1 cellular context compared by ENCODE assay signal in genomic region chr4:1325176-1325480, GRCh38.
TF ChIP-seq lines count a peak whose summit lies in the region.

No MANE protein-coding gene starts in this region.

TF ChIP-seq in SK-N-SH treated with all-trans-retinoic acid at 6 μM for 48 hours, 23 proteins besides CTCF, POLR2A, EP300 and RAD21 (continued from another document):
- TF ChIP-seq, protein P1, sequence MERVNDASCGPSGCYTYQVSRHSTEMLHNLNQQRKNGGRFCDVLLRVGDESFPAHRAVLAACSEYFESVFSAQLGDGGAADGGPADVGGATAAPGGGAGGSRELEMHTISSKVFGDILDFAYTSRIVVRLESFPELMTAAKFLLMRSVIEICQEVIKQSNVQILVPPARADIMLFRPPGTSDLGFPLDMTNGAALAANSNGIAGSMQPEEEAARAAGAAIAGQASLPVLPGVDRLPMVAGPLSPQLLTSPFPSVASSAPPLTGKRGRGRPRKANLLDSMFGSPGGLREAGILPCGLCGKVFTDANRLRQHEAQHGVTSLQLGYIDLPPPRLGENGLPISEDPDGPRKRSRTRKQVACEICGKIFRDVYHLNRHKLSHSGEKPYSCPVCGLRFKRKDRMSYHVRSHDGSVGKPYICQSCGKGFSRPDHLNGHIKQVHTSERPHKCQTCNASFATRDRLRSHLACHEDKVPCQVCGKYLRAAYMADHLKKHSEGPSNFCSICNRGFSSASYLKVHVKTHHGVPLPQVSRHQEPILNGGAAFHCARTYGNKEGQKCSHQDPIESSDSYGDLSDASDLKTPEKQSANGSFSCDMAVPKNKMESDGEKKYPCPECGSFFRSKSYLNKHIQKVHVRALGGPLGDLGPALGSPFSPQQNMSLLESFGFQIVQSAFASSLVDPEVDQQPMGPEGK (CRISPR knock-in tag; IDR thresholded peaks at IDR 0.05; ENCODE audit: borderline replicate concordance): no peak
- TF ChIP-seq, protein P2, sequence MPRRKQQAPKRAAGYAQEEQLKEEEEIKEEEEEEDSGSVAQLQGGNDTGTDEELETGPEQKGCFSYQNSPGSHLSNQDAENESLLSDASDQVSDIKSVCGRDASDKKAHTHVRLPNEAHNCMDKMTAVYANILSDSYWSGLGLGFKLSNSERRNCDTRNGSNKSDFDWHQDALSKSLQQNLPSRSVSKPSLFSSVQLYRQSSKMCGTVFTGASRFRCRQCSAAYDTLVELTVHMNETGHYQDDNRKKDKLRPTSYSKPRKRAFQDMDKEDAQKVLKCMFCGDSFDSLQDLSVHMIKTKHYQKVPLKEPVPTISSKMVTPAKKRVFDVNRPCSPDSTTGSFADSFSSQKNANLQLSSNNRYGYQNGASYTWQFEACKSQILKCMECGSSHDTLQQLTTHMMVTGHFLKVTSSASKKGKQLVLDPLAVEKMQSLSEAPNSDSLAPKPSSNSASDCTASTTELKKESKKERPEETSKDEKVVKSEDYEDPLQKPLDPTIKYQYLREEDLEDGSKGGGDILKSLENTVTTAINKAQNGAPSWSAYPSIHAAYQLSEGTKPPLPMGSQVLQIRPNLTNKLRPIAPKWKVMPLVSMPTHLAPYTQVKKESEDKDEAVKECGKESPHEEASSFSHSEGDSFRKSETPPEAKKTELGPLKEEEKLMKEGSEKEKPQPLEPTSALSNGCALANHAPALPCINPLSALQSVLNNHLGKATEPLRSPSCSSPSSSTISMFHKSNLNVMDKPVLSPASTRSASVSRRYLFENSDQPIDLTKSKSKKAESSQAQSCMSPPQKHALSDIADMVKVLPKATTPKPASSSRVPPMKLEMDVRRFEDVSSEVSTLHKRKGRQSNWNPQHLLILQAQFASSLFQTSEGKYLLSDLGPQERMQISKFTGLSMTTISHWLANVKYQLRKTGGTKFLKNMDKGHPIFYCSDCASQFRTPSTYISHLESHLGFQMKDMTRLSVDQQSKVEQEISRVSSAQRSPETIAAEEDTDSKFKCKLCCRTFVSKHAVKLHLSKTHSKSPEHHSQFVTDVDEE (CRISPR knock-in tag; IDR thresholded peaks at IDR 0.05): no peak
TF ChIP-seq in SK-N-SH treated with all-trans-retinoic acid at 6 μM for 48 hours: peak in this region for 0.
